Comparison of ENCODE assay signal across 8 cellular contexts in genomic region chr10:124093076-124093773, GRCh38. TPM values are rescaled to one million over a fixed set of nuclear protein-coding genes. Genes with fewer than 3 reads are reported as not detected.
DNase-seq lines count a peak whose midpoint lies in the region; ATAC-seq and TF ChIP-seq lines count a peak whose summit lies in the region.

Gene CHST15 (minus strand): TSS chr10:124093598. CDS start chr10:124046212, 47,386 bp downstream.

- peaks cover 34 to 40% (median 37%) of the 10 kb centered on the region in 11 experiments for H4K20me1 ChIP-seq in BLaER1 treated with 17β-estradiol and CSF1 and Interleukin-3, amounts not matched to agents 10 nM and 100 nM

- no peaks in the 10 kb centered on the region for H3K27me3 ChIP-seq in BLaER1 treated with 17β-estradiol and CSF1 and Interleukin-3, amounts not matched to agents 10 nM and 100 nM
- H3K27me3 ChIP-seq in SJSA1 (replicated peaks) (peaks cover 58% of the 10 kb centered on the region), mucosa of rectum (ENCODE audit: control insufficient read depth in 2 of 2, insufficient read depth in 2 of 2, low read length in 2 of 2) (peaks cover 22 to 41% of the 10 kb centered on the region in 2 donors), upper lobe of right lung (no peaks in the 10 kb centered on the region)

- H3K4me1 ChIP-seq in BLaER1 treated with 17β-estradiol and CSF1 and Interleukin-3, amounts not matched to agents 10 nM and 100 nM: peaks cover 41 to 57% (median 51%) of the 10 kb centered on the region in 10 experiments
- H3K4me1 ChIP-seq in SJSA1 (replicated peaks): peaks cover 16% of the 10 kb centered on the region
- peaks cover 4 to 5% of the 10 kb centered on the region in 2 donors for H3K4me1 ChIP-seq in mucosa of rectum (ENCODE audit: control insufficient read depth in 2 of 2, insufficient read depth in 2 of 2, low read length in 2 of 2)
- peaks cover 43% of the 10 kb centered on the region for H3K4me1 ChIP-seq in upper lobe of right lung

- H3K27ac ChIP-seq in BLaER1 treated with 17β-estradiol and CSF1 and Interleukin-3, amounts not matched to agents 10 nM and 100 nM: peak within 1 kb of the TSS; percentile 94 to 99 (median 98)
- H3K27ac ChIP-seq in SJSA1 (no peak within 1 kb of the TSS), mucosa of rectum (ENCODE audit: low read depth in 2 of 2, low read length in 2 of 2) (peak within 1 kb of the TSS; percentile 67 to 77), upper lobe of right lung (peak within 1 kb of the TSS; percentile 89)

- H3K4me2 ChIP-seq in BLaER1 treated with 17β-estradiol and CSF1 and Interleukin-3, amounts not matched to agents 10 nM and 100 nM: peak within 1 kb of the TSS; percentile 87 to 98 (median 96)

- no peak for DNase-seq in SJSA1 (ENCODE audit: low read depth in 1 of 2, low spot score in 2 of 2)
- DNase-seq in upper lobe of right lung: peak; percentile 83
- no peak for DNase-seq in NCI-H1092 (lab: John Stamatoyannopoulos, UW)

- peaks cover 0 to 9% (median 6%) of the 10 kb centered on the region in 11 experiments; a peak in 15 of 22 replicates for H3K9me3 ChIP-seq in BLaER1 treated with 17β-estradiol and CSF1 and Interleukin-3, amounts not matched to agents 10 nM and 100 nM (replicated peaks in 1 of 11)
- H3K9me3 ChIP-seq in SJSA1 (replicated peaks): peaks cover 3% of the 10 kb centered on the region; the same call in 1 of the 2 replicates
- H3K9me3 ChIP-seq in mucosa of rectum (ENCODE audit: control insufficient read depth in 2 of 2, low read length in 2 of 2): peaks cover 0 to 4% of the 10 kb centered on the region in 2 donors
- peaks cover 4% of the 10 kb centered on the region for H3K9me3 ChIP-seq in upper lobe of right lung

- no peak for TF ChIP-seq CTCF in upper lobe of right lung (IDR thresholded peaks at IDR 0.05)

- peak within 1 kb of the TSS; percentile 95 to 99 (median 97) for H3K9ac ChIP-seq in BLaER1 treated with 17β-estradiol and CSF1 and Interleukin-3, amounts not matched to agents 10 nM and 100 nM
- H3K9ac ChIP-seq in mucosa of rectum (ENCODE audit: low read depth in 1 of 2, low read length in 2 of 2): peak within 1 kb of the TSS; percentile 56 to 59

- intact Hi-C loops in upper lobe of right lung (cut with DNase I): no loop called here

- peak; percentile 21 for ATAC-seq in GM21526 (IDR thresholded peaks at IDR 0.05; ENCODE audit: low FRiP score, unreplicated experiment)
- ATAC-seq in esophagus mucosa: peak; percentile 60
- ATAC-seq in upper lobe of right lung: peak; percentile 34
- no peak for ATAC-seq in GM21360 (IDR thresholded peaks at IDR 0.05; ENCODE audit: unreplicated experiment)

- H3K4me3 ChIP-seq in BLaER1 treated with 17β-estradiol and CSF1 and Interleukin-3, amounts not matched to agents 10 nM and 100 nM: peak within 1 kb of the TSS; percentile 83 to 100 (median 90)
- H3K4me3 ChIP-seq in SJSA1: peak within 1 kb of the TSS; percentile 18
- H3K4me3 ChIP-seq in mucosa of rectum (ENCODE audit: low read length in 2 of 2): peak within 1 kb of the TSS; percentile 51 to 65
- H3K4me3 ChIP-seq in upper lobe of right lung: peak within 1 kb of the TSS; percentile 69

- peaks cover 0 to 41% (median 23%) of the 10 kb centered on the region in 11 experiments; a peak in 17 of 22 replicates for H3K36me3 ChIP-seq in BLaER1 treated with 17β-estradiol and CSF1 and Interleukin-3, amounts not matched to agents 10 nM and 100 nM
- H3K36me3 ChIP-seq in SJSA1 (no peaks in the 10 kb centered on the region), mucosa of rectum (ENCODE audit: control insufficient read depth in 2 of 2, insufficient read depth in 2 of 2, low read length in 2 of 2) (no peaks in the 10 kb centered on the region), upper lobe of right lung (no peaks in the 10 kb centered on the region)

RNA-seq across cellular contexts. Expression of gene CHST15, which starts in this region (rescaled TPM):
- total RNA-seq in SJSA1 (2014; rRNA removed; shearing (Covaris generic)): 0.13 TPM in 1 of 2 replicates, not detected in the other
- total RNA-seq in esophagus mucosa (6.1 TPM), upper lobe of right lung (49.2 TPM)

Comparison
In these comparisons a context has a peak if more than half of its experiments do, and no peak if none do; other contexts are left out.
1. H3K4me3 ChIP-seq: peak in every context shown above with its lines; median percentile 90 in BLaER1 treated with 17β-estradiol and CSF1 and Interleukin-3, amounts not matched to agents 10 nM and 100 nM; 69 in upper lobe of right lung; 58 in mucosa of rectum; 18 in SJSA1.